Comparison of ENCODE assay signal across 17 cellular contexts in genomic region chr10:44344727-44345126, GRCh38. TPM values are rescaled to one million over a fixed set of nuclear protein-coding genes. Genes with fewer than 3 reads are reported as not detected.
DNase-seq lines count a peak whose midpoint lies in the region; ATAC-seq, FAIRE-seq and TF ChIP-seq lines count a peak whose summit lies in the region.
"Had no signal": no experiment of that assay in that cellular context is flagged by ENCODE, and none has a peak within 500 bp of the region (broad histone marks: within the 10 kb centered on the region; RNA-seq: fewer than 3 reads in every experiment).

No MANE protein-coding gene starts in this region.

- H3K9me1 ChIP-seq in K562 (ENCODE audit: control insufficient read depth, insufficient read depth, low read length): no peaks in the 10 kb centered on the region

- H2AFZ ChIP-seq in K562 (ENCODE audit: low read depth, low read length): no peak overlapping the region

- POLR2A ChIA-PET in K562 (lab: Yijun Ruan, JAX): no interaction called here

- no peak for FAIRE-seq in K562 (lab: Jason Lieb, UNC)
- FAIRE-seq: A549, H1 had no signal

- peaks cover 9 to 42% of the 10 kb centered on the region in 2 experiments; a peak in 4 of 5 replicates for H3K27me3 ChIP-seq in K562 (ENCODE audit: control insufficient read depth in 2 of 2, insufficient read depth in 2 of 2, low read length in 2 of 2)
- no peaks in the 10 kb centered on the region for H3K27me3 ChIP-seq in spleen (replicated peaks in 1 of 7)
- H3K27me3 ChIP-seq: BLaER1 had no signal

- peak; percentile 70 for ATAC-seq in K562
- no peak for ATAC-seq in activated CD4-positive, CD25-positive, alpha-beta regulatory T cell treated with anti-CD3 and anti-CD28 coated beads, Interleukin-2, amount 50 U/mL, for 24 hours
- ATAC-seq: A549 had no signal

- TF ChIP-seq EP300 in K562 (IDR thresholded peaks at IDR 0.05; ENCODE audit: low read length): no peak

- H3K27ac ChIP-seq in K562 (ENCODE audit: extremely low read depth, low read depth, low read length): no peak overlapping the region
- H3K27ac ChIP-seq in spleen: no peak overlapping the region
- H3K27ac ChIP-seq: 22Rv1, A549, BLaER1 had no signal

- no peak for TF ChIP-seq POLR2A in K562 (conservative IDR thresholded peaks at IDR 0.05)
- no peak for TF ChIP-seq POLR2A in spleen (IDR thresholded peaks at IDR 0.05)

- CTCF ChIA-PET in K562 (lab: Yijun Ruan, JAX; ENCODE audit: low intra/inter-chr PET ratio): no interaction called here

- peak; percentile 21 for DNase-seq in activated CD8-positive, alpha-beta memory T cell treated with anti-CD3 and anti-CD28 coated beads for 24 hours
- DNase-seq in activated CD8-positive, alpha-beta memory T cell treated with anti-CD3 and anti-CD28 coated beads, Interleukin-2, amount 50 U/mL, for 48 hours: no peak
- DNase-seq in K562 (ENCODE audit: extremely low read depth in 1 of 4, low spot score in 3 of 4) (peak in 2 of 4 experiments; percentile 10 to 26), islet precursor cell (peak; percentile 32), spleen (no peak)
- DNase-seq in activated CD4-positive, alpha-beta T cell treated with anti-CD3 and anti-CD28 coated beads, Interleukin-2, amount 50 U/mL, for 1 hour: no peak
- DNase-seq: CD4-positive, alpha-beta memory T cell; DMS79 treated with DMSO at 0.1 percent for 48 hours; GF-D8 had no signal

- H3K79me2 ChIP-seq in K562 (ENCODE audit: control insufficient read depth, insufficient read depth, low read length): no peaks in the 10 kb centered on the region

- TF ChIP-seq CTCF in K562 (IDR thresholded peaks at IDR 0.05 in 2 of 3, conservative IDR thresholded peaks at IDR 0.05 in 1 of 3; ENCODE audit: insufficient read depth in 2 of 3, low read depth in 1 of 3, low read length in 3 of 3) (peak; percentile 24 to 47 (median 25); a peak in 4 of 6 replicates), spleen (IDR thresholded peaks at IDR 0.05 in 8 of 11, conservative IDR thresholded peaks at IDR 0.05 in 3 of 11) (no peak)

- no peaks in the 10 kb centered on the region for H3K36me3 ChIP-seq in K562 (ENCODE audit: control insufficient read depth, insufficient read depth, low read length)
- H3K36me3 ChIP-seq in spleen: no peaks in the 10 kb centered on the region
- H3K36me3 ChIP-seq: BLaER1, HAP-1 had no signal

- in situ Hi-C loops in K562 (cut with MboI): no loop called here

- H4K20me1 ChIP-seq in K562 (replicated peaks; ENCODE audit: control insufficient read depth, insufficient read depth, low read length): no peaks in the 10 kb centered on the region
- H4K20me1 ChIP-seq: BLaER1 had no signal

- intact Hi-C loops in K562 (cut with micrococcal nuclease): no loop called here
- intact Hi-C loops in spleen (cut with DNase I; ENCODE audit: low total_unique reads): no loop called here

- no TSS peak for BruUV-seq in K562 (replicated peaks; lab: Mats Ljungman, UMichigan)

- H3K4me2 ChIP-seq in K562 (ENCODE audit: insufficient read depth, low read length): no peak overlapping the region
- H3K4me2 ChIP-seq: A549, BLaER1 had no signal

- no peak overlapping the region for H3K9ac ChIP-seq in K562 (ENCODE audit: insufficient read depth in 1 of 2, low read depth in 2 of 2, low read length in 2 of 2)
- H3K9ac ChIP-seq: BLaER1 had no signal

- 0% methylated on average over 6 of the region's 6 CpGs for WGBS in K562 (ENCODE audit: insufficient coverage, low coverage, missing lambda C conversion rate)
- 66 to 86% (median 75%) methylated on average over 6 of the region's 6 CpGs for WGBS in spleen, 5 donors

- H3K4me3 ChIP-seq in K562: no peak overlapping the region
- H3K4me3 ChIP-seq in spleen: no peak overlapping the region
- H3K4me3 ChIP-seq: A549, BLaER1, HAP-1 had no signal

- H3K9me3 ChIP-seq in K562 (replicated peaks; ENCODE audit: control insufficient read depth, insufficient read depth, low read depth, low read length): no peaks in the 10 kb centered on the region
- no peaks in the 10 kb centered on the region for H3K9me3 ChIP-seq in spleen
- H3K9me3 ChIP-seq: A549, BLaER1, HAP-1 had no signal

- no peaks in the 10 kb centered on the region for H3K4me1 ChIP-seq in K562 (replicated peaks in 1 of 2; ENCODE audit: control insufficient read depth in 2 of 2, insufficient read depth in 2 of 2, low read length in 2 of 2)
- H3K4me1 ChIP-seq in spleen: no peaks in the 10 kb centered on the region
- H3K4me1 ChIP-seq: A549, HAP-1 had no signal

- TF ChIP-seq RAD21 in K562 (CRISPR knock-in tag; conservative IDR thresholded peaks at IDR 0.05 in 1 of 2, IDR thresholded peaks at IDR 0.05 in 1 of 2): no peak

TF ChIP-seq in K562, 482 proteins besides CTCF, POLR2A, EP300 and RAD21 (continues in another document):
- TF ChIP-seq RBM17 (IDR thresholded peaks at IDR 0.05; ENCODE audit: borderline replicate concordance, low read depth, low read length) (no peak), ZNF280B (CRISPR knock-in tag; IDR thresholded peaks at IDR 0.05) (no peak), YY1 (IDR thresholded peaks at IDR 0.05; ENCODE audit: borderline replicate concordance in 1 of 3, control insufficient read depth in 1 of 3, extremely low read depth in 1 of 3, insufficient read depth in 3 of 3, insufficient read length in 1 of 3, insufficient replicate concordance in 2 of 3, low read depth in 1 of 3, low read length in 2 of 3) (no peak), POLR3A (IDR thresholded peaks at IDR 0.05; ENCODE audit: borderline replicate concordance, extremely low read depth, insufficient read depth, insufficient read length) (no peak), KAT7 (CRISPR knock-in tag; IDR thresholded peaks at IDR 0.05; ENCODE audit: borderline replicate concordance) (no peak), GTF2E2 (tag; IDR thresholded peaks at IDR 0.05) (no peak), ETS2 (tag; IDR thresholded peaks at IDR 0.05; ENCODE audit: borderline replicate concordance, poor library complexity, severe bottlenecking) (no peak)
- TF ChIP-seq, protein P1, sequence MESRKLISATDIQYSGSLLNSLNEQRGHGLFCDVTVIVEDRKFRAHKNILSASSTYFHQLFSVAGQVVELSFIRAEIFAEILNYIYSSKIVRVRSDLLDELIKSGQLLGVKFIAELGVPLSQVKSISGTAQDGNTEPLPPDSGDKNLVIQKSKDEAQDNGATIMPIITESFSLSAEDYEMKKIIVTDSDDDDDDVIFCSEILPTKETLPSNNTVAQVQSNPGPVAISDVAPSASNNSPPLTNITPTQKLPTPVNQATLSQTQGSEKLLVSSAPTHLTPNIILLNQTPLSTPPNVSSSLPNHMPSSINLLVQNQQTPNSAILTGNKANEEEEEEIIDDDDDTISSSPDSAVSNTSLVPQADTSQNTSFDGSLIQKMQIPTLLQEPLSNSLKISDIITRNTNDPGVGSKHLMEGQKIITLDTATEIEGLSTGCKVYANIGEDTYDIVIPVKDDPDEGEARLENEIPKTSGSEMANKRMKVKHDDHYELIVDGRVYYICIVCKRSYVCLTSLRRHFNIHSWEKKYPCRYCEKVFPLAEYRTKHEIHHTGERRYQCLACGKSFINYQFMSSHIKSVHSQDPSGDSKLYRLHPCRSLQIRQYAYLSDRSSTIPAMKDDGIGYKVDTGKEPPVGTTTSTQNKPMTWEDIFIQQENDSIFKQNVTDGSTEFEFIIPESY (CRISPR knock-in tag; IDR thresholded peaks at IDR 0.05): no peak
- TF ChIP-seq, protein P2, sequence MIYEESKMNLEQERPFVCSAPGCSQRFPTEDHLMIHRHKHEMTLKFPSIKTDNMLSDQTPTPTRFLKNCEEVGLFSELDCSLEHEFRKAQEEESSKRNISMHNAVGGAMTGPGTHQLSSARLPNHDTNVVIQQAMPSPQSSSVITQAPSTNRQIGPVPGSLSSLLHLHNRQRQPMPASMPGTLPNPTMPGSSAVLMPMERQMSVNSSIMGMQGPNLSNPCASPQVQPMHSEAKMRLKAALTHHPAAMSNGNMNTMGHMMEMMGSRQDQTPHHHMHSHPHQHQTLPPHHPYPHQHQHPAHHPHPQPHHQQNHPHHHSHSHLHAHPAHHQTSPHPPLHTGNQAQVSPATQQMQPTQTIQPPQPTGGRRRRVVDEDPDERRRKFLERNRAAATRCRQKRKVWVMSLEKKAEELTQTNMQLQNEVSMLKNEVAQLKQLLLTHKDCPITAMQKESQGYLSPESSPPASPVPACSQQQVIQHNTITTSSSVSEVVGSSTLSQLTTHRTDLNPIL (CRISPR knock-in tag; IDR thresholded peaks at IDR 0.05): no peak
- TF ChIP-seq, protein P3, sequence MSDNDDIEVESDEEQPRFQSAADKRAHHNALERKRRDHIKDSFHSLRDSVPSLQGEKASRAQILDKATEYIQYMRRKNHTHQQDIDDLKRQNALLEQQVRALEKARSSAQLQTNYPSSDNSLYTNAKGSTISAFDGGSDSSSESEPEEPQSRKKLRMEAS (CRISPR knock-in tag; IDR thresholded peaks at IDR 0.05): no peak

RNA-seq across cellular contexts. Expression of gene CXCL12, which starts 40.2 kb away (rescaled TPM):
- total RNA-seq in K562 (2011; cell fraction: chromatin; rRNA removed; ENCODE audit: low replicate concordance): not detected in 2 replicates
- total RNA-seq in K562 (2011; cell fraction: nucleolus; rRNA removed): not detected in 2 replicates
- total RNA-seq in K562 (2011; cell fraction: nucleoplasm; rRNA removed): not detected in 2 replicates
- total RNA-seq in K562 (2014; rRNA removed): not detected in 2 replicates
- not detected in 2 replicates for total RNA-seq in K562 (2014; rRNA removed; fragmentation: Illumina TruSeq; extraction: Trizol)
- total RNA-seq in K562 (2015; rRNA removed; fragmentation: Illumina TruSeq; extraction: Trizol): not detected in 2 replicates
- 0.18 and 0.49 TPM in 2 replicates for total RNA-seq in K562 (2021)
- polyA plus RNA-seq in K562 (2011; rRNA removed): not detected in 2 replicates
- polyA plus RNA-seq in K562 (2011; cell fraction: cytosol; rRNA removed): not detected in 2 replicates
- polyA plus RNA-seq in K562 (2011; cell fraction: nucleus; rRNA removed): not detected in 2 replicates
- polyA plus RNA-seq in K562 (2012): not detected in 2 replicates
- not detected in 2 replicates for polyA plus RNA-seq in K562 (2014; fragmentation: Illumina TruSeq; extraction: Trizol)
- not detected for polyA plus RNA-seq in K562 (2014; fragmentation: Nextera tagmentation; extraction: Ambion mirVana)
- not detected in 2 replicates for polyA plus RNA-seq in K562 (2014; rRNA removed)
- not detected in 2 replicates for polyA minus RNA-seq in K562 (2011; rRNA and poly(A)+ RNA removed)
- polyA minus RNA-seq in K562 (2011; cell fraction: cytosol; rRNA and poly(A)+ RNA removed): not detected in 2 replicates
- polyA minus RNA-seq in K562 (2011; cell fraction: nucleus; rRNA and poly(A)+ RNA removed): not detected in 2 replicates
- 100 to 1,000 TPM; 262 to 549 (median 387) TPM for total RNA-seq in spleen
- polyA plus RNA-seq in spleen: 10 to 100 TPM; 22.7 to 64.5 (median 44.7) TPM
- total RNA-seq: CD4-positive, alpha-beta memory T cell; HT-29 had no signal
- polyA plus RNA-seq: CD14-positive monocyte; CD4-positive, alpha-beta memory T cell had no signal

Comparison
In these comparisons a context has a peak if more than half of its experiments do, and no peak if none do; other contexts are left out.
1. DNase-seq: peak in activated CD8-positive, alpha-beta memory T cell treated with anti-CD3 and anti-CD28 coated beads for 24 hours (single experiment) and islet precursor cell (single experiment); none in activated CD8-positive, alpha-beta memory T cell treated with anti-CD3 and anti-CD28 coated beads, Interleukin-2, amount 50 U/mL, for 48 hours (single experiment), spleen (single experiment) and activated CD4-positive, alpha-beta T cell treated with anti-CD3 and anti-CD28 coated beads, Interleukin-2, amount 50 U/mL, for 1 hour (single experiment).
2. CTCF ChIP-seq: peak in K562 (3 of 3); none in spleen (0 of 11).
3. RNA of gene CXCL12, which starts 40.2 kb away (total RNA-seq): 262 to 549 TPM in spleen; 0.18 to 0.49 TPM in K562; every median in the first group is over 100 times any median in the second.